In genomic region chr11:107857550-107858216, GRCh38 we compare ENCODE assay signal across 8 cellular contexts. TPM values are rescaled to one million over a fixed set of nuclear protein-coding genes. Genes with fewer than 3 reads are reported as not detected.
DNase-seq lines count a peak whose midpoint lies in the region; ATAC-seq and TF ChIP-seq lines count a peak whose summit lies in the region.

No MANE protein-coding gene starts in this region.

- peak overlapping the region; percentile 97 for H3K4me2 ChIP-seq in H9 (ENCODE audit: insufficient read depth, insufficient read length, low read length)

- H3K56ac ChIP-seq in H9 (ENCODE audit: insufficient read length, low read depth, low read length): no peak overlapping the region

- in situ Hi-C loops in GM13977 (cut with MboI; ENCODE audit: low pct_unique_long_range_greater_than_20kb, low sequenced_read_pairs, unreplicated experiment): no loop called here

- H3K4me3 ChIP-seq in BE2C (ENCODE audit: low read depth, low read length) (peak overlapping the region; percentile 64), gastroesophageal sphincter (peak overlapping the region; percentile 48 to 75)

- no peak overlapping the region for H2BK15ac ChIP-seq in H9 (ENCODE audit: low read depth, low read length)

- H3K36me3 ChIP-seq in BE2C (no peaks in the 10 kb centered on the region), gastroesophageal sphincter (no peaks in the 10 kb centered on the region)

- no peak overlapping the region for H2BK20ac ChIP-seq in H9 (ENCODE audit: low read depth, low read length, poor library complexity, severe bottlenecking)

- no peak overlapping the region for H4K8ac ChIP-seq in H9 (replicated peaks; ENCODE audit: insufficient read length, low read depth, low read length)

- H3K27me3 ChIP-seq in BE2C: peaks cover 3% of the 10 kb centered on the region
- H3K27me3 ChIP-seq in H9 (ENCODE audit: insufficient read depth, low read length): no peaks in the 10 kb centered on the region
- no peaks in the 10 kb centered on the region for H3K27me3 ChIP-seq in gastroesophageal sphincter

- H3K27me3 Mint-ChIP-seq in H9 (ENCODE audit: low read depth): peaks cover 17% of the 10 kb centered on the region
- no peaks in the 10 kb centered on the region for H3K27me3 Mint-ChIP-seq in T-cell

- H3K18ac ChIP-seq in H9 (ENCODE audit: insufficient read length, low read depth, low read length): no peak overlapping the region

- H4K20me1 ChIP-seq in H9 (ENCODE audit: control insufficient read depth, insufficient read depth, insufficient read length): no peaks in the 10 kb centered on the region

- H3K27ac Mint-ChIP-seq in H9 (peak overlapping the region in 2 of 3 experiments; percentile 40 to 88; a peak in 3 of 7 replicates), T-cell (peak overlapping the region; percentile 76 to 84)

- no peak for TF ChIP-seq POLR2A in gastroesophageal sphincter (IDR thresholded peaks at IDR 0.05)

- H3K4me1 Mint-ChIP-seq in H9 (peaks cover 16 to 31% of the 10 kb centered on the region in 2 experiments), T-cell (peaks cover 28 to 36% (median 28%) of the 10 kb centered on the region in 3 donors)

- intact Hi-C loops in sciatic nerve (cut with DNase I): no loop called here

- no peak overlapping the region; the same call in 1 of the 2 replicates for H3K14ac ChIP-seq in H9 (ENCODE audit: insufficient read depth, low read length)

- H2BK120ac ChIP-seq in H9 (ENCODE audit: low read depth, low read length, poor library complexity, severe bottlenecking): no peak overlapping the region

- H3K4me1 ChIP-seq in BE2C (no peaks in the 10 kb centered on the region), H9 (ENCODE audit: insufficient read depth, low read length) (no peaks in the 10 kb centered on the region; the same call in 1 of the 2 replicates), gastroesophageal sphincter (peaks cover 0 to 27% (median 3%) of the 10 kb centered on the region in 3 donors)

- CTCF ChIA-PET in T-cell (lab: Charles Lee): no interaction called here

- no peak overlapping the region for H3T11ph ChIP-seq in H9 (ENCODE audit: low read length)

- no peak overlapping the region for H2BK12ac ChIP-seq in H9 (ENCODE audit: insufficient read length, low read depth, low read length)

- H3K36me3 Mint-ChIP-seq in H9 (ENCODE audit: insufficient read depth in 1 of 3, low read depth in 3 of 3) (peaks cover 0 to 2% (median 0%) of the 10 kb centered on the region in 3 experiments; a peak in 1 of 7 replicates), T-cell (no peaks in the 10 kb centered on the region)

- H2AK5ac ChIP-seq in H9 (ENCODE audit: insufficient read length, low read length): no peak overlapping the region

- no peak overlapping the region for H2BK5ac ChIP-seq in H9 (ENCODE audit: insufficient read length, low read length)

- H3K27ac ChIP-seq in H9 (ENCODE audit: insufficient read length, low read depth, low read length): no peak overlapping the region
- H3K27ac ChIP-seq in gastroesophageal sphincter: peak overlapping the region in 3 of 4 donors; percentile 63 to 71 (median 69)

- peak overlapping the region; percentile 94 for H3K4me3 Mint-ChIP-seq in H9
- peak overlapping the region; percentile 93 to 97 (median 95) for H3K4me3 Mint-ChIP-seq in T-cell

- H3K4ac ChIP-seq in H9 (ENCODE audit: low read depth, low read length): no peak overlapping the region

- H2AFZ ChIP-seq in H9 (ENCODE audit: low read length): no peak overlapping the region

- H3K9me3 Mint-ChIP-seq in H9: no peaks in the 10 kb centered on the region
- no peaks in the 10 kb centered on the region for H3K9me3 Mint-ChIP-seq in T-cell

- no peak overlapping the region for H3K23ac ChIP-seq in H9 (ENCODE audit: insufficient read length, low read depth, low read length)

- peaks cover 13% of the 10 kb centered on the region for H3K23me2 ChIP-seq in H9 (ENCODE audit: insufficient read length, low read depth, low read length, poor library complexity, severe bottlenecking)

- H4K5ac ChIP-seq in H9 (ENCODE audit: insufficient read length, low read depth, low read length): no peak overlapping the region

- H3K9me3 ChIP-seq in BE2C: no peaks in the 10 kb centered on the region
- H3K9me3 ChIP-seq in H9 (ENCODE audit: control insufficient read depth, low read depth, low read length): no peaks in the 10 kb centered on the region
- H3K9me3 ChIP-seq in gastroesophageal sphincter: no peaks in the 10 kb centered on the region

- no peak for TF ChIP-seq EP300 in gastroesophageal sphincter (IDR thresholded peaks at IDR 0.05)

- no peaks in the 10 kb centered on the region for H3K79me1 ChIP-seq in H9 (ENCODE audit: insufficient read depth, low read depth, low read length, poor library complexity, severe bottlenecking)

- DNase-seq in BE2C (peak; percentile 28), H9 (no peak), T-cell (peak in 1 of 34 experiments; percentile 16), sciatic nerve (ENCODE audit: low spot score) (no peak), GM13977 (ENCODE audit: low spot score) (no peak)

- WGBS in H9 (ENCODE audit: extremely low coverage, insufficient read length, low lambda C conversion rate): no CpG with 5 or more reads among the region's 16 CpGs
- WGBS in gastroesophageal sphincter (ENCODE audit: low coverage in 1 of 2), 2 donors: 68 to 69% methylated on average over 9 of the region's 16 CpGs

- POLR2A ChIA-PET in T-cell (lab: Charles Lee): interaction anchor here in 1 of 2 donors (0.5 kb wide), 1 partner anchor 414 kb away, joined by 3 read pairs; no protein-coding TSS in a partner anchor

- ATAC-seq in T-cell (replicated peaks in 1 of 4) (no peak), gastroesophageal sphincter (no peak), sciatic nerve (peak; percentile 14), HG03095 (IDR thresholded peaks at IDR 0.05; ENCODE audit: unreplicated experiment) (no peak), GM18868 (IDR thresholded peaks at IDR 0.05; ENCODE audit: unreplicated experiment) (no peak)

- no peak overlapping the region for H4K91ac ChIP-seq in H9 (ENCODE audit: insufficient read length, low read depth, low read length)

- H3K79me2 ChIP-seq in H9 (ENCODE audit: insufficient read depth, low read length): no peaks in the 10 kb centered on the region; the same call in 1 of the 2 replicates

- TF ChIP-seq CTCF in BE2C (IDR thresholded peaks at IDR 0.05; ENCODE audit: low read depth, low read length) (no peak), H9 (conservative IDR thresholded peaks at IDR 0.05) (no peak), gastroesophageal sphincter (IDR thresholded peaks at IDR 0.05) (no peak), GM13977 (IDR thresholded peaks at IDR 0.05; ENCODE audit: extremely low read depth, insufficient read depth, missing control alignments) (no peak)

- H3K9ac ChIP-seq in H9 (ENCODE audit: extremely low read depth, insufficient read length, low read length): no peak overlapping the region

RNA-seq across cellular contexts. Expression of gene SLC35F2, which starts 0.9 kb away (rescaled TPM):
- polyA plus RNA-seq in BE2C (2012; ENCODE audit: insufficient read depth, insufficient read length, low read depth): 7.6 TPM
- total RNA-seq in H9 (2021): 22.7 and 24.0 TPM in 2 replicates
- total RNA-seq in T-cell: 10 to 100 TPM in 2 of 5 donors, 1 to 10 TPM in 3; 2.9 to 10.9 (median 7.1) TPM
- total RNA-seq in gastroesophageal sphincter: 1 to 10 TPM; 2.7 to 7.6 (median 4.1) TPM
- total RNA-seq in sciatic nerve: 4.2 TPM
